In the genomic region with DNA sequence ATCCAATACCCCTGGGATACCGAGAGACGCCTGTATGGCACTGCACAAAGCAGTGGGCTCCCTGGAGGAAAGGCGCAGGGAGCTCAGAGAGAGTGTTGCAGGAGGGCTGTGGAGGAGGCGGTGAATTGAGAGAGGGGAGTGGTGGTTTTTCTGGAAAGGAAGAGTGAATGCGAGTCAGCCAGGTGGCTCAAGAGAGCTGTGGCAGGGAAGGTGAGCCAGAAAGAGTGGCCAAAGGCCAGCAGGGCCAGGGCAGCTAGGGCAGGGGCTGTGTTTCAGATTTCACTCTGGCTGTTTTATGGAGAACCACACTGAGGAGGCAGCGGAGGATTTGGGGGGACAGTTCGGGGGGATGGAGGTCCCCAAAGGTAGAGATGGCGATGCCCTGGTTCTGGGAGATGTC, we compare ENCODE assay signal across 1 cellular context.
TF ChIP-seq lines count a peak whose summit lies in the region.

No MANE protein-coding gene starts in this region.

TF ChIP-seq in Ishikawa, 13 proteins besides CTCF, POLR2A, EP300 and RAD21 (continued from another document):
- TF ChIP-seq, protein P1, sequence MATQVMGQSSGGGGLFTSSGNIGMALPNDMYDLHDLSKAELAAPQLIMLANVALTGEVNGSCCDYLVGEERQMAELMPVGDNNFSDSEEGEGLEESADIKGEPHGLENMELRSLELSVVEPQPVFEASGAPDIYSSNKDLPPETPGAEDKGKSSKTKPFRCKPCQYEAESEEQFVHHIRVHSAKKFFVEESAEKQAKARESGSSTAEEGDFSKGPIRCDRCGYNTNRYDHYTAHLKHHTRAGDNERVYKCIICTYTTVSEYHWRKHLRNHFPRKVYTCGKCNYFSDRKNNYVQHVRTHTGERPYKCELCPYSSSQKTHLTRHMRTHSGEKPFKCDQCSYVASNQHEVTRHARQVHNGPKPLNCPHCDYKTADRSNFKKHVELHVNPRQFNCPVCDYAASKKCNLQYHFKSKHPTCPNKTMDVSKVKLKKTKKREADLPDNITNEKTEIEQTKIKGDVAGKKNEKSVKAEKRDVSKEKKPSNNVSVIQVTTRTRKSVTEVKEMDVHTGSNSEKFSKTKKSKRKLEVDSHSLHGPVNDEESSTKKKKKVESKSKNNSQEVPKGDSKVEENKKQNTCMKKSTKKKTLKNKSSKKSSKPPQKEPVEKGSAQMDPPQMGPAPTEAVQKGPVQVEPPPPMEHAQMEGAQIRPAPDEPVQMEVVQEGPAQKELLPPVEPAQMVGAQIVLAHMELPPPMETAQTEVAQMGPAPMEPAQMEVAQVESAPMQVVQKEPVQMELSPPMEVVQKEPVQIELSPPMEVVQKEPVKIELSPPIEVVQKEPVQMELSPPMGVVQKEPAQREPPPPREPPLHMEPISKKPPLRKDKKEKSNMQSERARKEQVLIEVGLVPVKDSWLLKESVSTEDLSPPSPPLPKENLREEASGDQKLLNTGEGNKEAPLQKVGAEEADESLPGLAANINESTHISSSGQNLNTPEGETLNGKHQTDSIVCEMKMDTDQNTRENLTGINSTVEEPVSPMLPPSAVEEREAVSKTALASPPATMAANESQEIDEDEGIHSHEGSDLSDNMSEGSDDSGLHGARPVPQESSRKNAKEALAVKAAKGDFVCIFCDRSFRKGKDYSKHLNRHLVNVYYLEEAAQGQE (IDR thresholded peaks at IDR 0.05; ENCODE audit: low read depth), result no peak
- TF ChIP-seq, protein P2, sequence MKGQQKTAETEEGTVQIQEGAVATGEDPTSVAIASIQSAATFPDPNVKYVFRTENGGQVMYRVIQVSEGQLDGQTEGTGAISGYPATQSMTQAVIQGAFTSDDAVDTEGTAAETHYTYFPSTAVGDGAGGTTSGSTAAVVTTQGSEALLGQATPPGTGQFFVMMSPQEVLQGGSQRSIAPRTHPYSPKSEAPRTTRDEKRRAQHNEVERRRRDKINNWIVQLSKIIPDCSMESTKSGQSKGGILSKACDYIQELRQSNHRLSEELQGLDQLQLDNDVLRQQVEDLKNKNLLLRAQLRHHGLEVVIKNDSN (IDR thresholded peaks at IDR 0.05), result no peak
